ENCODE assay signal across 14 cellular contexts in the genomic region with DNA sequence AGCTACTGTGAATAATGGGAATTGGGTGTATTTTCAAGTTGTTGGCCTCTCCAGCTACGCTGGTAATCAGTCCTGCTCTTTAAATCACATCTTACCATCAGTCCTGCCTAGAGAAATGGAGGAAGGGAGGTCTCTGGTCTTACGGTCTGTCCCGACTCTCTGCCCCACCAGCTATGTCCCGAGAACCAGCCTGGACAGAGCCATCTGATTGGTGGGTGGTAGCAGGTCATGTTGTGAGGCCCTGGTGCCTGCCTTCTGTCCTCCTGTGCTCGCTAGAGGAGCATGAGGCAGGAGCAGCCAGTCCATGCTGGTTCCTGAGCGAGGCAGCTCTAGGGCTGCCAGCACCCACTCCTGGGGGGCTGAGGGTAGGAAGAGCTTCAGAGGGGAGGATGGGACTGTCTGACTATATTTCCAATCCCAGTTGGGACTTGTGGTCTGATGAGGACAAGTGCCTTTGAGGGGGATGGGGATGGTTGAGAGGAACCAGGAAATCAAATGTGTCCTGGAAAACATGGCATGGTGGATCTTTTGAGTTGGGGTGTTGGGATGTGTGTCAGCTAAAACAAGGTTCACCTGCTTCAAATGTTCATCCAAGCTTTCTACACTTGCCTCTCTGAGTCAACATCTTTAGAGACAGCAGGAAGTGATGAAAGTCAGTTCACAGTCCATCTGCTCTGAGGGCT. TPM values are rescaled to one million over a fixed set of nuclear protein-coding genes. Genes with fewer than 3 reads are reported as not detected.
DNase-seq lines count a peak whose midpoint lies in the region; ATAC-seq and TF ChIP-seq lines count a peak whose summit lies in the region.
"Had no signal": no experiment of that assay in that cellular context is flagged by ENCODE, and none has a peak within 500 bp of the region (broad histone marks: within the 10 kb centered on the region; RNA-seq: fewer than 3 reads in every experiment).

No MANE protein-coding gene starts in this region.

- H3K4me1 Mint-ChIP-seq in activated CD4-positive, alpha-beta T cell treated with anti-CD3 and anti-CD28 coated beads for 36 hours = peaks cover 50% of the 10 kb centered on the region
- peaks cover 50 to 54% (median 54%) of the 10 kb centered on the region in 3 donors for H3K4me1 Mint-ChIP-seq in T-cell
- peaks cover 47% of the 10 kb centered on the region for H3K4me1 Mint-ChIP-seq in stimulated activated effector memory CD8-positive, alpha-beta T cell treated with anti-CD3 and anti-CD28 coated beads, Interleukin-12 subunit alpha, Interleukin-12 subunit beta, amount 100 ng/mL, for 72 hours

- intact Hi-C loops in activated CD4-positive, alpha-beta T cell treated with anti-CD3 and anti-CD28 coated beads for 36 hours (cut with DNase I, micrococcal nuclease) = loop anchor here in 1 of 2 experiments (5.0 kb wide), 1 partner anchor 327 kb away; no protein-coding TSS in a partner anchor
- intact Hi-C loops in dorsolateral prefrontal cortex (cut with DNase I) = loop anchor here in 1 of 2 donors (5.0 kb wide), 1 partner anchor 58 kb away; no protein-coding TSS in a partner anchor

- H3K36me3 Mint-ChIP-seq in activated CD4-positive, alpha-beta T cell treated with anti-CD3 and anti-CD28 coated beads for 36 hours (ENCODE audit: low read depth) = peaks cover 16% of the 10 kb centered on the region
- H3K36me3 Mint-ChIP-seq in T-cell = peaks cover 14% of the 10 kb centered on the region
- peaks cover 11% of the 10 kb centered on the region for H3K36me3 Mint-ChIP-seq in stimulated activated effector memory CD8-positive, alpha-beta T cell treated with anti-CD3 and anti-CD28 coated beads, Interleukin-12 subunit alpha, Interleukin-12 subunit beta, amount 100 ng/mL, for 72 hours

- no peak for DNase-seq in activated CD4-positive, alpha-beta T cell treated with anti-CD3 and anti-CD28 coated beads for 36 hours
- no peak for DNase-seq in activated CD4-positive, alpha-beta T cell treated with anti-CD3 and anti-CD28 coated beads, Interleukin-2, amount 50 U/mL, for 1 hour
- DNase-seq in T-cell (no peak), dorsolateral prefrontal cortex (peak in 3 of 10 donors; percentile 20 to 33 (median 21)), NCI-H446 treated with DMSO at 0.1 percent for 48 hours (lab: John Stamatoyannopoulos, UW) (no peak)
- DNase-seq in stimulated activated effector memory CD8-positive, alpha-beta T cell treated with anti-CD3 and anti-CD28 coated beads, Interleukin-12 subunit alpha, Interleukin-12 subunit beta, amount 100 ng/mL, for 72 hours (ENCODE audit: low spot score in 2 of 2) = no peak
- DNase-seq: ACHN, foreskin keratinocyte, NCI-H1694 treated with DMSO at 0.1 percent for 48 hours had no signal

- POLR2A ChIA-PET in activated CD4-positive, alpha-beta T cell treated with anti-CD3 and anti-CD28 coated beads for 36 hours (lab: Charles Lee) = interaction anchor here (1.4 kb wide), 1 partner anchor 12 kb away, joined by 5 read pairs; no protein-coding TSS in a partner anchor
- POLR2A ChIA-PET in T-cell (lab: Charles Lee) = interaction anchor here in 1 of 2 donors (0.6 kb wide), 1 partner anchor 718 kb away, joined by 5 read pairs; no protein-coding TSS in a partner anchor

- H3K4me3 ChIP-seq in dorsolateral prefrontal cortex = no peak overlapping the region
- H3K4me3 ChIP-seq: cardiac muscle cell, right atrium auricular region had no signal

- CTCF ChIA-PET in activated CD4-positive, alpha-beta T cell treated with anti-CD3 and anti-CD28 coated beads for 36 hours (lab: Charles Lee) = interaction anchor here (1.0 to 3.6 kb wide), 3 partner anchors 11 to 348 kb away, joined by 5 to 20 read pairs (median 7); no protein-coding TSS in a partner anchor
- CTCF ChIA-PET in T-cell (lab: Charles Lee) = interaction anchor here (0.5 to 1.0 kb wide), 3 partner anchors 11 to 923 kb away, joined by 3 to 4 read pairs (median 3); no protein-coding TSS in a partner anchor

- TF ChIP-seq CTCF in dorsolateral prefrontal cortex (IDR thresholded peaks at IDR 0.05 in 54 of 56, conservative IDR thresholded peaks at IDR 0.05 in 2 of 56; ENCODE audit: low read depth in 1 of 56, partially characterized antibody in 56 of 56) = no peak

- peak overlapping the region; percentile 77 for H3K27ac Mint-ChIP-seq in activated CD4-positive, alpha-beta T cell treated with anti-CD3 and anti-CD28 coated beads for 36 hours
- H3K27ac Mint-ChIP-seq in T-cell = peak overlapping the region; percentile 40 to 74
- H3K27ac Mint-ChIP-seq in stimulated activated effector memory CD8-positive, alpha-beta T cell treated with anti-CD3 and anti-CD28 coated beads, Interleukin-12 subunit alpha, Interleukin-12 subunit beta, amount 100 ng/mL, for 72 hours = peak overlapping the region; percentile 80

- no peak overlapping the region for H3K4me3 Mint-ChIP-seq in activated CD4-positive, alpha-beta T cell treated with anti-CD3 and anti-CD28 coated beads for 36 hours
- no peak overlapping the region for H3K4me3 Mint-ChIP-seq in T-cell
- H3K4me3 Mint-ChIP-seq in stimulated activated effector memory CD8-positive, alpha-beta T cell treated with anti-CD3 and anti-CD28 coated beads, Interleukin-12 subunit alpha, Interleukin-12 subunit beta, amount 100 ng/mL, for 72 hours = no peak overlapping the region

- H3K9me3 Mint-ChIP-seq in activated CD4-positive, alpha-beta T cell treated with anti-CD3 and anti-CD28 coated beads for 36 hours (ENCODE audit: low read depth) = no peaks in the 10 kb centered on the region
- H3K9me3 Mint-ChIP-seq in T-cell = no peaks in the 10 kb centered on the region
- H3K9me3 Mint-ChIP-seq in stimulated activated effector memory CD8-positive, alpha-beta T cell treated with anti-CD3 and anti-CD28 coated beads, Interleukin-12 subunit alpha, Interleukin-12 subunit beta, amount 100 ng/mL, for 72 hours = no peaks in the 10 kb centered on the region

- no peaks in the 10 kb centered on the region for H3K27me3 Mint-ChIP-seq in activated CD4-positive, alpha-beta T cell treated with anti-CD3 and anti-CD28 coated beads for 36 hours
- H3K27me3 Mint-ChIP-seq in T-cell = no peaks in the 10 kb centered on the region

- peak; percentile 79 for ATAC-seq in activated CD4-positive, alpha-beta T cell treated with anti-CD3 and anti-CD28 coated beads for 36 hours
- ATAC-seq in T-cell (replicated peaks in 1 of 4) = peak; percentile 34 to 68 (median 50)
- peak; percentile 64 for ATAC-seq in stimulated activated effector memory CD8-positive, alpha-beta T cell treated with anti-CD3 and anti-CD28 coated beads, Interleukin-12 subunit alpha, Interleukin-12 subunit beta, amount 100 ng/mL, for 72 hours
- ATAC-seq in HG02610 (IDR thresholded peaks at IDR 0.05; ENCODE audit: unreplicated experiment) = no peak
- no peak for ATAC-seq in GM21367 (IDR thresholded peaks at IDR 0.05; ENCODE audit: unreplicated experiment)
- ATAC-seq: foreskin keratinocyte had no signal

- H3K27me3 ChIP-seq in dorsolateral prefrontal cortex = no peaks in the 10 kb centered on the region
- H3K27me3 ChIP-seq: cardiac muscle cell, foreskin keratinocyte, right atrium auricular region had no signal

- peak overlapping the region in 57 of 59 donors; percentile 1 to 100 (median 98) for H3K27ac ChIP-seq in dorsolateral prefrontal cortex
- H3K27ac ChIP-seq: cardiac muscle cell, foreskin keratinocyte, right atrium auricular region, RWPE1 had no signal

RNA-seq across cellular contexts. Expression of gene SYNJ2, which starts 33.0 kb away (rescaled TPM):
- total RNA-seq in activated CD4-positive, alpha-beta T cell treated with anti-CD3 and anti-CD28 coated beads for 36 hours = 10 to 100 TPM; 28.6 to 30.1 TPM
- total RNA-seq in T-cell (10 to 100 TPM; 20.0 to 37.0 (median 22.3) TPM), dorsolateral prefrontal cortex (100 to 1,000 TPM in 47 of 120 experiments, 10 to 100 TPM in 73; 41.0 to 257 (median 86.5) TPM)

Comparison
In these comparisons a context has a peak if more than half of its experiments do, and no peak if none do; other contexts are left out.
1. ATAC-seq: peak in activated CD4-positive, alpha-beta T cell treated with anti-CD3 and anti-CD28 coated beads for 36 hours (single experiment), T-cell (4 of 4) and stimulated activated effector memory CD8-positive, alpha-beta T cell treated with anti-CD3 and anti-CD28 coated beads, Interleukin-12 subunit alpha, Interleukin-12 subunit beta, amount 100 ng/mL, for 72 hours (single experiment); none in HG02610 (single experiment) and GM21367 (single experiment).
2. Peak in every context shown above with its lines, with median percentiles within 50 percentile points of each other: H3K27ac Mint-ChIP-seq.